ENCODE assay signal across 8 cellular contexts in genomic region chr6:138465007-138465645, GRCh38. TPM values are rescaled to one million over a fixed set of nuclear protein-coding genes. Genes with fewer than 3 reads are reported as not detected.
DNase-seq lines count a peak whose midpoint lies in the region; ATAC-seq and TF ChIP-seq lines count a peak whose summit lies in the region.

No MANE protein-coding gene starts in this region.

- H3K4me3 ChIP-seq in RWPE2 (ENCODE audit: severe bottlenecking) (no peak overlapping the region), fibroblast of mammary gland (ENCODE audit: control insufficient read depth, low read depth, low read length) (no peak overlapping the region), skeletal muscle satellite cell (ENCODE audit: low read length) (peak overlapping the region; percentile 58)

- H3K36me3 ChIP-seq in RWPE2 (ENCODE audit: low read depth) (peaks cover 9% of the 10 kb centered on the region), skeletal muscle satellite cell (ENCODE audit: insufficient read depth, low read length) (peaks cover 5% of the 10 kb centered on the region)

- ATAC-seq in activated CD4-positive, CD25-positive, alpha-beta regulatory T cell treated with anti-CD3 and anti-CD28 coated beads, Interleukin-2, amount 50 U/mL, for 24 hours = peak; percentile 81 to 91
- ATAC-seq in RWPE2 (ENCODE audit: low read depth) = peak; percentile 94
- no peak for ATAC-seq in HG02623 (IDR thresholded peaks at IDR 0.05; ENCODE audit: unreplicated experiment)

- TF ChIP-seq CTCF in RWPE2 (IDR thresholded peaks at IDR 0.05; ENCODE audit: poor library complexity, severe bottlenecking) (no peak), fibroblast of mammary gland (conservative IDR thresholded peaks at IDR 0.05; ENCODE audit: control insufficient read depth, insufficient read depth, low read depth, low read length) (no peak)

- peak overlapping the region; percentile 50 for H3K9ac ChIP-seq in skeletal muscle satellite cell (ENCODE audit: low read depth, low read length)

- H3K4me1 ChIP-seq in RWPE2 (ENCODE audit: insufficient read depth, poor library complexity, severe bottlenecking) (peaks cover 43% of the 10 kb centered on the region), skeletal muscle satellite cell (ENCODE audit: control insufficient read depth, insufficient read depth, low read length) (peaks cover 30% of the 10 kb centered on the region)

- H3K27me3 ChIP-seq in RWPE2 (ENCODE audit: insufficient read depth, poor library complexity, severe bottlenecking) (no peaks in the 10 kb centered on the region), skeletal muscle satellite cell (ENCODE audit: control insufficient read depth, insufficient read depth, low read length) (no peaks in the 10 kb centered on the region)

- H3K4me2 ChIP-seq in skeletal muscle satellite cell (ENCODE audit: low read length) = peak overlapping the region; percentile 88

- no peaks in the 10 kb centered on the region for H3K9me3 ChIP-seq in RWPE2 (ENCODE audit: severe bottlenecking)
- H3K9me3 ChIP-seq in skeletal muscle satellite cell (replicated peaks; ENCODE audit: low read length) = no peaks in the 10 kb centered on the region

- DNase-seq in activated CD4-positive, CD25-positive, alpha-beta regulatory T cell treated with anti-CD3 and anti-CD28 coated beads, Interleukin-2, amount 50 U/mL, for 72 hours = no peak
- DNase-seq in RWPE2 (ENCODE audit: low spot score) (peak; percentile 79), fibroblast of mammary gland (ENCODE audit: low read depth) (peak; percentile 98), GF-D8 (lab: John Stamatoyannopoulos, UW) (no peak), NCI-H446 treated with DMSO at 0.1 percent for 48 hours (lab: John Stamatoyannopoulos, UW) (no peak)

- H3K27ac ChIP-seq in RWPE2 (ENCODE audit: poor library complexity, severe bottlenecking) = peak overlapping the region; percentile 93

RNA-seq across cellular contexts. Expression of gene NHSL1, which starts 34.2 kb away (rescaled TPM):
- total RNA-seq in skeletal muscle satellite cell (2012; rRNA removed) = 6.8 and 12.0 TPM in 2 replicates

Comparison
In these comparisons a context has a peak if more than half of its experiments do, and no peak if none do; other contexts are left out.
1. DNase-seq: peak in RWPE2 (single experiment) and fibroblast of mammary gland (single experiment); none in activated CD4-positive, CD25-positive, alpha-beta regulatory T cell treated with anti-CD3 and anti-CD28 coated beads, Interleukin-2, amount 50 U/mL, for 72 hours (single experiment), GF-D8 (single experiment) and NCI-H446 treated with DMSO at 0.1 percent for 48 hours (single experiment).